Comparison of ENCODE assay signal across 8 cellular contexts in the genomic region with DNA sequence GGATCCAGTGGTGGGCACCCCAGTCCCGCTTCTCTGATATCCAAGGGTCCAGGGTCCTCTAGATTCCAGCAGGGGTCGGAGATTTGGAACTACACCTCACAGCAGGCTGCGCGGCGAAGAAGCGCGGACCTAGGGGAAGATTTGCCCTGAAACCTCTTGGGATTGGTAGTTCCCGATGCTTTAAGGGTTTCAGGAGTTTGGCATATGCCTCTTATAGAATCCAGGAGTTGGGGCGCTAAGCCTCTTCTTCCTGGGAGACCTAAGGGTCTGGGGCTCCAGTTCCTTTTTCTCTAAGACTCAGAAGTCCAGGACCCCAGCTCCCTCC. TPM values are rescaled to one million over a fixed set of nuclear protein-coding genes. Genes with fewer than 3 reads are reported as not detected.
DNase-seq lines count a peak whose midpoint lies in the region; ATAC-seq and TF ChIP-seq lines count a peak whose summit lies in the region.

No MANE protein-coding gene starts in this region.

- peak overlapping the region; percentile 92 for H3K27ac Mint-ChIP-seq in activated CD8-positive, alpha-beta memory T cell treated with anti-CD3 and anti-CD28 coated beads, Interleukin-2, amount 10 ng/mL, durations not matched to agents 7 days and 5 days
- H3K27ac Mint-ChIP-seq in activated naive CD4-positive, alpha-beta T cell treated with anti-CD3 and anti-CD28 coated beads, Interleukin-2, amount 50 U/mL, for 72 hours, result peak overlapping the region; percentile 95 to 99

- no peaks in the 10 kb centered on the region for H3K27me3 Mint-ChIP-seq in activated CD8-positive, alpha-beta memory T cell treated with anti-CD3 and anti-CD28 coated beads, Interleukin-2, amount 10 ng/mL, durations not matched to agents 7 days and 5 days

- no peaks in the 10 kb centered on the region for H3K9me3 ChIP-seq in thyroid gland

- H3K27ac ChIP-seq in thyroid gland, result peak overlapping the region in 2 of 3 donors; percentile 60 to 79

- intact Hi-C loops in thyroid gland (cut with DNase I), result no loop called here

- peaks cover 16 to 18% of the 10 kb centered on the region in 2 donors for H3K36me3 ChIP-seq in thyroid gland

- H3K4me1 ChIP-seq in thyroid gland, result peaks cover 13 to 17% of the 10 kb centered on the region in 2 donors

- CTCF ChIA-PET in activated CD8-positive, alpha-beta memory T cell treated with anti-CD3 and anti-CD28 coated beads, Interleukin-2, amount 10 ng/mL, durations not matched to agents 7 days and 5 days (lab: Charles Lee), result interaction anchor here (0.9 to 6.6 kb wide), 3 partner anchors 11 to 197 kb away, joined by 3 to 64 read pairs (median 5); partner anchors contain the start of genes PRMT1 and SCAF1

- H3K27me3 ChIP-seq in thyroid gland, result no peaks in the 10 kb centered on the region

- WGBS in thyroid gland, 2 donors, result 0 to 2% methylated on average over 8 of the region's 9 CpGs

- peak overlapping the region; percentile 7 to 72 (median 37) for H3K4me3 ChIP-seq in thyroid gland (replicated peaks in 1 of 3)

- no peak for TF ChIP-seq POLR2A in thyroid gland (IDR thresholded peaks at IDR 0.05)

- TF ChIP-seq CTCF in thyroid gland (IDR thresholded peaks at IDR 0.05), result peak in 1 of 6 experiments; percentile 9

- H3K4me3 Mint-ChIP-seq in activated CD8-positive, alpha-beta memory T cell treated with anti-CD3 and anti-CD28 coated beads, Interleukin-2, amount 10 ng/mL, durations not matched to agents 7 days and 5 days, result peak overlapping the region; percentile 97

- H3K4me1 Mint-ChIP-seq in activated CD8-positive, alpha-beta memory T cell treated with anti-CD3 and anti-CD28 coated beads, Interleukin-2, amount 10 ng/mL, durations not matched to agents 7 days and 5 days, result peaks cover 34% of the 10 kb centered on the region

- no peaks in the 10 kb centered on the region for H3K9me3 Mint-ChIP-seq in activated CD8-positive, alpha-beta memory T cell treated with anti-CD3 and anti-CD28 coated beads, Interleukin-2, amount 10 ng/mL, durations not matched to agents 7 days and 5 days (ENCODE audit: low read depth)
- no peaks in the 10 kb centered on the region for H3K9me3 Mint-ChIP-seq in activated naive CD4-positive, alpha-beta T cell treated with anti-CD3 and anti-CD28 coated beads, Interleukin-2, amount 50 U/mL, for 72 hours

- DNase-seq in activated CD8-positive, alpha-beta memory T cell treated with anti-CD3 and anti-CD28 coated beads, Interleukin-2, amount 10 ng/mL, durations not matched to agents 7 days and 5 days, result no peak
- DNase-seq in activated CD8-positive, alpha-beta memory T cell treated with anti-CD3 and anti-CD28 coated beads, Interleukin-2, amount 50 U/mL, for 48 hours, result no peak
- no peak for DNase-seq in activated naive CD4-positive, alpha-beta T cell treated with anti-CD3 and anti-CD28 coated beads, Interleukin-2, amount 50 U/mL, for 72 hours (ENCODE audit: low spot score in 2 of 2)
- no peak for DNase-seq in left lobe of liver (ENCODE audit: low spot score)
- no peak for DNase-seq in thyroid gland
- DNase-seq in stimulated activated CD4-positive, alpha-beta T cell treated with anti-CD3 and anti-CD28 coated beads, Interleukin-1b, Interleukin-23, amount 100 ng/mL, for 48 hours, result no peak
- DNase-seq in NCI-H2029 (lab: John Stamatoyannopoulos, UW), result no peak

- ATAC-seq in activated CD8-positive, alpha-beta memory T cell treated with anti-CD3 and anti-CD28 coated beads, Interleukin-2, amount 10 ng/mL, durations not matched to agents 7 days and 5 days, result no peak
- ATAC-seq in activated naive CD4-positive, alpha-beta T cell treated with anti-CD3 and anti-CD28 coated beads, Interleukin-2, amount 50 U/mL, for 72 hours, result no peak
- ATAC-seq in left lobe of liver, result peak; percentile 6
- no peak for ATAC-seq in HG03039 (IDR thresholded peaks at IDR 0.05; ENCODE audit: unreplicated experiment)

- H3K36me3 Mint-ChIP-seq in activated CD8-positive, alpha-beta memory T cell treated with anti-CD3 and anti-CD28 coated beads, Interleukin-2, amount 10 ng/mL, durations not matched to agents 7 days and 5 days, result peaks cover 14% of the 10 kb centered on the region
- peaks cover 22% of the 10 kb centered on the region in 2 donors for H3K36me3 Mint-ChIP-seq in activated naive CD4-positive, alpha-beta T cell treated with anti-CD3 and anti-CD28 coated beads, Interleukin-2, amount 50 U/mL, for 72 hours

RNA-seq across cellular contexts. Expression of gene BCL2L12, which starts 0.3 kb away (rescaled TPM):
- total RNA-seq in activated CD8-positive, alpha-beta memory T cell treated with anti-CD3 and anti-CD28 coated beads, Interleukin-2, amount 10 ng/mL, durations not matched to agents 7 days and 5 days, result 10 to 100 TPM; 90.6 to 94.5 TPM
- 10 to 100 TPM; 69.6 to 93.4 TPM for total RNA-seq in activated naive CD4-positive, alpha-beta T cell treated with anti-CD3 and anti-CD28 coated beads, Interleukin-2, amount 50 U/mL, for 72 hours
- total RNA-seq in left lobe of liver (13.7 TPM), thyroid gland (1 to 10 TPM; 4.7 to 8.1 (median 7.2) TPM)

RNA-seq across cellular contexts. Expression of gene IRF3, which starts 0.4 kb away (rescaled TPM):
- 100 to 1,000 TPM; 159 to 170 TPM for total RNA-seq in activated CD8-positive, alpha-beta memory T cell treated with anti-CD3 and anti-CD28 coated beads, Interleukin-2, amount 10 ng/mL, durations not matched to agents 7 days and 5 days
- 100 to 1,000 TPM; 135 to 202 TPM for total RNA-seq in activated naive CD4-positive, alpha-beta T cell treated with anti-CD3 and anti-CD28 coated beads, Interleukin-2, amount 50 U/mL, for 72 hours
- total RNA-seq in left lobe of liver (50.1 TPM), thyroid gland (10 to 100 TPM; 41.5 to 62.5 (median 52.3) TPM)

RNA-seq across cellular contexts. Expression of gene PRMT1, which starts 11.0 kb away (rescaled TPM):
- total RNA-seq in activated CD8-positive, alpha-beta memory T cell treated with anti-CD3 and anti-CD28 coated beads, Interleukin-2, amount 10 ng/mL, durations not matched to agents 7 days and 5 days, result 100 to 1,000 TPM; 145 to 257 TPM
- 100 to 1,000 TPM; 248 to 309 TPM for total RNA-seq in activated naive CD4-positive, alpha-beta T cell treated with anti-CD3 and anti-CD28 coated beads, Interleukin-2, amount 50 U/mL, for 72 hours
- total RNA-seq in left lobe of liver (28.7 TPM), thyroid gland (100 to 1,000 TPM; 117 to 156 (median 139) TPM)

RNA-seq across cellular contexts. Expression of gene ADM5, which starts 23.3 kb away (rescaled TPM):
- total RNA-seq in activated CD8-positive, alpha-beta memory T cell treated with anti-CD3 and anti-CD28 coated beads, Interleukin-2, amount 10 ng/mL, durations not matched to agents 7 days and 5 days, result 1 to 10 TPM; 2.7 to 3.5 TPM
- 1 to 10 TPM; 5.6 to 6.2 TPM for total RNA-seq in activated naive CD4-positive, alpha-beta T cell treated with anti-CD3 and anti-CD28 coated beads, Interleukin-2, amount 50 U/mL, for 72 hours
- 0.86 TPM for total RNA-seq in left lobe of liver
- total RNA-seq in thyroid gland, result 1 to 10 TPM in 1 of 4 donors, under 1 TPM in 2, not detected in 1; 0.38 to 2.7 (median 0.45) TPM

RNA-seq across cellular contexts. Expression of gene SCAF1, which starts 24.1 kb away (rescaled TPM):
- 10 to 100 TPM; 78.8 to 79.3 TPM for total RNA-seq in activated CD8-positive, alpha-beta memory T cell treated with anti-CD3 and anti-CD28 coated beads, Interleukin-2, amount 10 ng/mL, durations not matched to agents 7 days and 5 days
- total RNA-seq in activated naive CD4-positive, alpha-beta T cell treated with anti-CD3 and anti-CD28 coated beads, Interleukin-2, amount 50 U/mL, for 72 hours, result 10 to 100 TPM; 49.8 to 57.4 TPM
- total RNA-seq in left lobe of liver (35.5 TPM), thyroid gland (10 to 100 TPM; 17.5 to 38.4 (median 25.8) TPM)
